ENCODE assay signal across 1 cellular context in the genomic region with DNA sequence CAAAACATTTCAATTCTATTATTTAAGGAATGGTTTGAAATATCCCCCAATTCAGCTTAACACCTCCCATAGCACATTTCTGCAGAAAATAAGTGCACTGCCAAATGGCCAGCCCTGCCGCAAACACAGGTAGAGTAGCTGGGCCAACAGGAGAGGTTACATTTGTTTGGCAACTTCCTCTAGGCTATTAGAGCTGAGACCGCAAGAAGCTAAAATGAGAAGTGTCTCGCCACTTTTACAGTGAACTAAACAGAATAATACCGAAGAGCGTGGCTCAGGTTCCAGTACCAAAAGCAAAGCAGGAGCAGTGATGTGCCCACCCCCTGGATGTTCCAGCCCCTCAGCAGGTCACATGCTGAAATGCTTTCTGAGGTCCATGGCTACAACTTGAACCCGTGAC.
TF ChIP-seq lines count a peak whose summit lies in the region.

No MANE protein-coding gene starts in this region.

TF ChIP-seq in GM23338, 12 proteins besides CTCF, POLR2A, EP300 and RAD21 (continued from another document):
- TF ChIP-seq, protein P1, sequence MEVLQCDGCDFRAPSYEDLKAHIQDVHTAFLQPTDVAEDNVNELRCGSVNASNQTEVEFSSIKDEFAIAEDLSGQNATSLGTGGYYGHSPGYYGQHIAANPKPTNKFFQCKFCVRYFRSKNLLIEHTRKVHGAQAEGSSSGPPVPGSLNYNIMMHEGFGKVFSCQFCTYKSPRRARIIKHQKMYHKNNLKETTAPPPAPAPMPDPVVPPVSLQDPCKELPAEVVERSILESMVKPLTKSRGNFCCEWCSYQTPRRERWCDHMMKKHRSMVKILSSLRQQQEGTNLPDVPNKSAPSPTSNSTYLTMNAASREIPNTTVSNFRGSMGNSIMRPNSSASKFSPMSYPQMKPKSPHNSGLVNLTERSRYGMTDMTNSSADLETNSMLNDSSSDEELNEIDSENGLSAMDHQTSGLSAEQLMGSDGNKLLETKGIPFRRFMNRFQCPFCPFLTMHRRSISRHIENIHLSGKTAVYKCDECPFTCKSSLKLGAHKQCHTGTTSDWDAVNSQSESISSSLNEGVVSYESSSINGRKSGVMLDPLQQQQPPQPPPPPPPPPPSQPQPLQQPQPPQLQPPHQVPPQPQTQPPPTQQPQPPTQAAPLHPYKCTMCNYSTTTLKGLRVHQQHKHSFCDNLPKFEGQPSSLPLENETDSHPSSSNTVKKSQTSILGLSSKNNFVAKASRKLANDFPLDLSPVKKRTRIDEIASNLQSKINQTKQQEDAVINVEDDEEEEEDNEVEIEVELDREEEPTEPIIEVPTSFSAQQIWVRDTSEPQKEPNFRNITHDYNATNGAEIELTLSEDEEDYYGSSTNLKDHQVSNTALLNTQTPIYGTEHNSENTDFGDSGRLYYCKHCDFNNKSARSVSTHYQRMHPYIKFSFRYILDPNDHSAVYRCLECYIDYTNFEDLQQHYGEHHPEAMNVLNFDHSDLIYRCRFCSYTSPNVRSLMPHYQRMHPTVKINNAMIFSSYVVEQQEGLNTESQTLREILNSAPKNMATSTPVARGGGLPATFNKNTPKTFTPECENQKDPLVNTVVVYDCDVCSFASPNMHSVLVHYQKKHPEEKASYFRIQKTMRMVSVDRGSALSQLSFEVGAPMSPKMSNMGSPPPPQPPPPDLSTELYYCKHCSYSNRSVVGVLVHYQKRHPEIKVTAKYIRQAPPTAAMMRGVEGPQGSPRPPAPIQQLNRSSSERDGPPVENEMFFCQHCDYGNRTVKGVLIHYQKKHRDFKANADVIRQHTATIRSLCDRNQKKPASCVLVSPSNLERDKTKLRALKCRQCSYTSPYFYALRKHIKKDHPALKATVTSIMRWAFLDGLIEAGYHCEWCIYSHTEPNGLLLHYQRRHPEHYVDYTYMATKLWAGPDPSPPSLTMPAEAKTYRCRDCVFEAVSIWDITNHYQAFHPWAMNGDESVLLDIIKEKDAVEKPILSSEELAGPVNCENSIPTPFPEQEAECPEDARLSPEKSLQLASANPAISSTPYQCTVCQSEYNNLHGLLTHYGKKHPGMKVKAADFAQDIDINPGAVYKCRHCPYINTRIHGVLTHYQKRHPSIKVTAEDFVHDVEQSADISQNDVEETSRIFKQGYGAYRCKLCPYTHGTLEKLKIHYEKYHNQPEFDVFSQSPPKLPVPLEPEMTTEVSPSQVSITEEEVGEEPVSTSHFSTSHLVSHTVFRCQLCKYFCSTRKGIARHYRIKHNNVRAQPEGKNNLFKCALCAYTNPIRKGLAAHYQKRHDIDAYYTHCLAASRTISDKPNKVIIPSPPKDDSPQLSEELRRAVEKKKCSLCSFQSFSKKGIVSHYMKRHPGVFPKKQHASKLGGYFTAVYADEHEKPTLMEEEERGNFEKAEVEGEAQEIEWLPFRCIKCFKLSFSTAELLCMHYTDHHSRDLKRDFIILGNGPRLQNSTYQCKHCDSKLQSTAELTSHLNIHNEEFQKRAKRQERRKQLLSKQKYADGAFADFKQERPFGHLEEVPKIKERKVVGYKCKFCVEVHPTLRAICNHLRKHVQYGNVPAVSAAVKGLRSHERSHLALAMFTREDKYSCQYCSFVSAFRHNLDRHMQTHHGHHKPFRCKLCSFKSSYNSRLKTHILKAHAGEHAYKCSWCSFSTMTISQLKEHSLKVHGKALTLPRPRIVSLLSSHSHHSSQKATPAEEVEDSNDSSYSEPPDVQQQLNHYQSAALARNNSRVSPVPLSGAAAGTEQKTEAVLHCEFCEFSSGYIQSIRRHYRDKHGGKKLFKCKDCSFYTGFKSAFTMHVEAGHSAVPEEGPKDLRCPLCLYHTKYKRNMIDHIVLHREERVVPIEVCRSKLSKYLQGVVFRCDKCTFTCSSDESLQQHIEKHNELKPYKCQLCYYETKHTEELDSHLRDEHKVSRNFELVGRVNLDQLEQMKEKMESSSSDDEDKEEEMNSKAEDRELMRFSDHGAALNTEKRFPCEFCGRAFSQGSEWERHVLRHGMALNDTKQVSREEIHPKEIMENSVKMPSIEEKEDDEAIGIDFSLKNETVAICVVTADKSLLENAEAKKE (CRISPR knock-in tag; IDR thresholded peaks at IDR 0.05): no peak
- no peak for TF ChIP-seq EZH2phosphoT487 (IDR thresholded peaks at IDR 0.05; ENCODE audit: unreplicated experiment)
- TF ChIP-seq STAT1 (IDR thresholded peaks at IDR 0.05; ENCODE audit: unreplicated experiment): no peak
- TF ChIP-seq EZH2 (IDR thresholded peaks at IDR 0.05; ENCODE audit: low read depth, unreplicated experiment): no peak
- no peak for TF ChIP-seq JUNB (IDR thresholded peaks at IDR 0.05; ENCODE audit: unreplicated experiment)
- TF ChIP-seq POLR2AphosphoS5 (IDR thresholded peaks at IDR 0.05; ENCODE audit: low read depth): no peak
- no peak for TF ChIP-seq ZNF114 (CRISPR knock-in tag; IDR thresholded peaks at IDR 0.05)
- TF ChIP-seq, protein P2, sequence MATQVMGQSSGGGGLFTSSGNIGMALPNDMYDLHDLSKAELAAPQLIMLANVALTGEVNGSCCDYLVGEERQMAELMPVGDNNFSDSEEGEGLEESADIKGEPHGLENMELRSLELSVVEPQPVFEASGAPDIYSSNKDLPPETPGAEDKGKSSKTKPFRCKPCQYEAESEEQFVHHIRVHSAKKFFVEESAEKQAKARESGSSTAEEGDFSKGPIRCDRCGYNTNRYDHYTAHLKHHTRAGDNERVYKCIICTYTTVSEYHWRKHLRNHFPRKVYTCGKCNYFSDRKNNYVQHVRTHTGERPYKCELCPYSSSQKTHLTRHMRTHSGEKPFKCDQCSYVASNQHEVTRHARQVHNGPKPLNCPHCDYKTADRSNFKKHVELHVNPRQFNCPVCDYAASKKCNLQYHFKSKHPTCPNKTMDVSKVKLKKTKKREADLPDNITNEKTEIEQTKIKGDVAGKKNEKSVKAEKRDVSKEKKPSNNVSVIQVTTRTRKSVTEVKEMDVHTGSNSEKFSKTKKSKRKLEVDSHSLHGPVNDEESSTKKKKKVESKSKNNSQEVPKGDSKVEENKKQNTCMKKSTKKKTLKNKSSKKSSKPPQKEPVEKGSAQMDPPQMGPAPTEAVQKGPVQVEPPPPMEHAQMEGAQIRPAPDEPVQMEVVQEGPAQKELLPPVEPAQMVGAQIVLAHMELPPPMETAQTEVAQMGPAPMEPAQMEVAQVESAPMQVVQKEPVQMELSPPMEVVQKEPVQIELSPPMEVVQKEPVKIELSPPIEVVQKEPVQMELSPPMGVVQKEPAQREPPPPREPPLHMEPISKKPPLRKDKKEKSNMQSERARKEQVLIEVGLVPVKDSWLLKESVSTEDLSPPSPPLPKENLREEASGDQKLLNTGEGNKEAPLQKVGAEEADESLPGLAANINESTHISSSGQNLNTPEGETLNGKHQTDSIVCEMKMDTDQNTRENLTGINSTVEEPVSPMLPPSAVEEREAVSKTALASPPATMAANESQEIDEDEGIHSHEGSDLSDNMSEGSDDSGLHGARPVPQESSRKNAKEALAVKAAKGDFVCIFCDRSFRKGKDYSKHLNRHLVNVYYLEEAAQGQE (IDR thresholded peaks at IDR 0.05; ENCODE audit: unreplicated experiment): no peak
